ENCODE assay signal across 1 cellular context in genomic region chr19:12495002-12495802, GRCh38.
TF ChIP-seq lines count a peak whose summit lies in the region.

No MANE protein-coding gene starts in this region.

TF ChIP-seq in HepG2, 621 proteins besides CTCF, POLR2A, EP300 and RAD21 (continues in another document):
- TF ChIP-seq, protein P1, sequence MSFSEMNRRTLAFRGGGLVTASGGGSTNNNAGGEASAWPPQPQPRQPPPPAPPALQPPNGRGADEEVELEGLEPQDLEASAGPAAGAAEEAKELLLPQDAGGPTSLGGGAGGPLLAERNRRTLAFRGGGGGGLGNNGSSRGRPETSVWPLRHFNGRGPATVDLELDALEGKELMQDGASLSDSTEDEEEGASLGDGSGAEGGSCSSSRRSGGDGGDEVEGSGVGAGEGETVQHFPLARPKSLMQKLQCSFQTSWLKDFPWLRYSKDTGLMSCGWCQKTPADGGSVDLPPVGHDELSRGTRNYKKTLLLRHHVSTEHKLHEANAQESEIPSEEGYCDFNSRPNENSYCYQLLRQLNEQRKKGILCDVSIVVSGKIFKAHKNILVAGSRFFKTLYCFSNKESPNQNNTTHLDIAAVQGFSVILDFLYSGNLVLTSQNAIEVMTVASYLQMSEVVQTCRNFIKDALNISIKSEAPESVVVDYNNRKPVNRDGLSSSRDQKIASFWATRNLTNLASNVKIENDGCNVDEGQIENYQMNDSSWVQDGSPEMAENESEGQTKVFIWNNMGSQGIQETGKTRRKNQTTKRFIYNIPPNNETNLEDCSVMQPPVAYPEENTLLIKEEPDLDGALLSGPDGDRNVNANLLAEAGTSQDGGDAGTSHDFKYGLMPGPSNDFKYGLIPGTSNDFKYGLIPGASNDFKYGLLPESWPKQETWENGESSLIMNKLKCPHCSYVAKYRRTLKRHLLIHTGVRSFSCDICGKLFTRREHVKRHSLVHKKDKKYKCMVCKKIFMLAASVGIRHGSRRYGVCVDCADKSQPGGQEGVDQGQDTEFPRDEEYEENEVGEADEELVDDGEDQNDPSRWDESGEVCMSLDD (CRISPR knock-in tag; IDR thresholded peaks at IDR 0.05; ENCODE audit: borderline replicate concordance), result no peak
- peak; percentile 78; the same call in 1 of the 2 replicates for TF ChIP-seq RXRB (CRISPR knock-in tag; IDR thresholded peaks at IDR 0.05; ENCODE audit: borderline replicate concordance)
- no peak for TF ChIP-seq ZEB1 (IDR thresholded peaks at IDR 0.05; ENCODE audit: insufficient replicate concordance, low read depth)
- no peak for TF ChIP-seq TCF12 (IDR thresholded peaks at IDR 0.05)
- no peak for TF ChIP-seq TCF12 (CRISPR knock-in tag; IDR thresholded peaks at IDR 0.05)
- TF ChIP-seq FOXP1 (IDR thresholded peaks at IDR 0.05), result no peak
- 0 out of 2 replicates have a peak, but pooled peaks have one; percentile 19 for TF ChIP-seq FOXP1 (CRISPR knock-in tag; IDR thresholded peaks at IDR 0.05)
- TF ChIP-seq KDM5B (CRISPR knock-in tag; IDR thresholded peaks at IDR 0.05; ENCODE audit: borderline replicate concordance), result peak; percentile 83; the same call in 1 of the 2 replicates
- TF ChIP-seq YY1 (IDR thresholded peaks at IDR 0.05; ENCODE audit: insufficient read depth, insufficient replicate concordance, low read depth, low read length), result peak; percentile 65
- TF ChIP-seq CBX1 (IDR thresholded peaks at IDR 0.05; ENCODE audit: low read depth), result peak; percentile 95
- TF ChIP-seq ZNF430 (CRISPR knock-in tag; IDR thresholded peaks at IDR 0.05), result no peak
- peak; percentile 92 for TF ChIP-seq KMT2B (CRISPR knock-in tag; IDR thresholded peaks at IDR 0.05)
- TF ChIP-seq SP4 (CRISPR knock-in tag; IDR thresholded peaks at IDR 0.05), result peak; percentile 92; the same call in 1 of the 2 replicates
- no peak for TF ChIP-seq MAZ (IDR thresholded peaks at IDR 0.05; ENCODE audit: borderline replicate concordance, low read depth, low read length)
- TF ChIP-seq MAZ (CRISPR knock-in tag; IDR thresholded peaks at IDR 0.05; ENCODE audit: low read depth), result peak; percentile 90
- no peak for TF ChIP-seq ZBTB21 (CRISPR knock-in tag; IDR thresholded peaks at IDR 0.05)
- TF ChIP-seq, protein P2, sequence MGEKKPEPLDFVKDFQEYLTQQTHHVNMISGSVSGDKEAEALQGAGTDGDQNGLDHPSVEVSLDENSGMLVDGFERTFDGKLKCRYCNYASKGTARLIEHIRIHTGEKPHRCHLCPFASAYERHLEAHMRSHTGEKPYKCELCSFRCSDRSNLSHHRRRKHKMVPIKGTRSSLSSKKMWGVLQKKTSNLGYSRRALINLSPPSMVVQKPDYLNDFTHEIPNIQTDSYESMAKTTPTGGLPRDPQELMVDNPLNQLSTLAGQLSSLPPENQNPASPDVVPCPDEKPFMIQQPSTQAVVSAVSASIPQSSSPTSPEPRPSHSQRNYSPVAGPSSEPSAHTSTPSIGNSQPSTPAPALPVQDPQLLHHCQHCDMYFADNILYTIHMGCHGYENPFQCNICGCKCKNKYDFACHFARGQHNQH (CRISPR knock-in tag; IDR thresholded peaks at IDR 0.05), result peak; percentile 85; the same call in 1 of the 2 replicates
- no peak for TF ChIP-seq ZNF136 (CRISPR knock-in tag; IDR thresholded peaks at IDR 0.05; ENCODE audit: low read depth)
- no peak; the same call in 1 of the 2 replicates for TF ChIP-seq ZNF546 (CRISPR knock-in tag; conservative IDR thresholded peaks at IDR 0.05)
- peak; percentile 46 for TF ChIP-seq AGO1 (IDR thresholded peaks at IDR 0.05; ENCODE audit: low read depth, low read length, poor library complexity, severe bottlenecking)
- peak; percentile 79 for TF ChIP-seq PHF5A (CRISPR knock-in tag; IDR thresholded peaks at IDR 0.05; ENCODE audit: low read depth, unreplicated experiment)
- peak; percentile 84 for TF ChIP-seq ZNF878 (CRISPR knock-in tag; IDR thresholded peaks at IDR 0.05)
- no peak for TF ChIP-seq KLF13 (CRISPR knock-in tag; IDR thresholded peaks at IDR 0.05)
- no peak for TF ChIP-seq MYNN (CRISPR knock-in tag; IDR thresholded peaks at IDR 0.05; ENCODE audit: low read depth)
- TF ChIP-seq ZNF839 (CRISPR knock-in tag; IDR thresholded peaks at IDR 0.05; ENCODE audit: borderline replicate concordance), result no peak
- TF ChIP-seq ZNF431 (CRISPR knock-in tag; IDR thresholded peaks at IDR 0.05; ENCODE audit: borderline replicate concordance, low read depth), result no peak
- no peak for TF ChIP-seq SMAD9 (CRISPR knock-in tag; IDR thresholded peaks at IDR 0.05)
- TF ChIP-seq ZMYM4 (CRISPR knock-in tag; IDR thresholded peaks at IDR 0.05), result peak; percentile 95
- peak; percentile 58; the same call in 1 of the 2 replicates for TF ChIP-seq RFXAP (CRISPR knock-in tag; IDR thresholded peaks at IDR 0.05; ENCODE audit: borderline replicate concordance)
- no peak for TF ChIP-seq ZNF33A (CRISPR knock-in tag; IDR thresholded peaks at IDR 0.05; ENCODE audit: borderline replicate concordance)
- peak; percentile 77; the same call in 1 of the 2 replicates for TF ChIP-seq CENPBD1 (CRISPR knock-in tag; IDR thresholded peaks at IDR 0.05; ENCODE audit: borderline replicate concordance, low read depth)
- TF ChIP-seq SRSF9 (IDR thresholded peaks at IDR 0.05; ENCODE audit: borderline replicate concordance, insufficient read depth, low read depth, low read length, poor library complexity, severe bottlenecking), result no peak
- TF ChIP-seq PLRG1 (conservative IDR thresholded peaks at IDR 0.05), result no peak
- TF ChIP-seq, protein P3, sequence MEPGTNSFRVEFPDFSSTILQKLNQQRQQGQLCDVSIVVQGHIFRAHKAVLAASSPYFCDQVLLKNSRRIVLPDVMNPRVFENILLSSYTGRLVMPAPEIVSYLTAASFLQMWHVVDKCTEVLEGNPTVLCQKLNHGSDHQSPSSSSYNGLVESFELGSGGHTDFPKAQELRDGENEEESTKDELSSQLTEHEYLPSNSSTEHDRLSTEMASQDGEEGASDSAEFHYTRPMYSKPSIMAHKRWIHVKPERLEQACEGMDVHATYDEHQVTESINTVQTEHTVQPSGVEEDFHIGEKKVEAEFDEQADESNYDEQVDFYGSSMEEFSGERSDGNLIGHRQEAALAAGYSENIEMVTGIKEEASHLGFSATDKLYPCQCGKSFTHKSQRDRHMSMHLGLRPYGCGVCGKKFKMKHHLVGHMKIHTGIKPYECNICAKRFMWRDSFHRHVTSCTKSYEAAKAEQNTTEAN (CRISPR knock-in tag; conservative IDR thresholded peaks at IDR 0.05), result no peak
- no peak for TF ChIP-seq SYNCRIP (IDR thresholded peaks at IDR 0.05; ENCODE audit: insufficient read depth, low read depth, low read length)
- TF ChIP-seq U2AF2 (IDR thresholded peaks at IDR 0.05; ENCODE audit: low read depth, low read length), result no peak
- TF ChIP-seq NFYB (CRISPR knock-in tag; IDR thresholded peaks at IDR 0.05), result peak; percentile 80
- TF ChIP-seq ZZZ3 (CRISPR knock-in tag; IDR thresholded peaks at IDR 0.05; ENCODE audit: borderline replicate concordance), result 0 out of 2 replicates have a peak, but pooled peaks have one; percentile 78
- TF ChIP-seq KLF12 (CRISPR knock-in tag; IDR thresholded peaks at IDR 0.05; ENCODE audit: borderline replicate concordance), result no peak
- no peak for TF ChIP-seq ZNF24 (IDR thresholded peaks at IDR 0.05)
- TF ChIP-seq ZNF556 (CRISPR knock-in tag; IDR thresholded peaks at IDR 0.05; ENCODE audit: borderline replicate concordance), result 0 out of 2 replicates have a peak, but pooled peaks have one; percentile 96
- TF ChIP-seq FLYWCH1 (CRISPR knock-in tag; IDR thresholded peaks at IDR 0.05), result no peak
- no peak for TF ChIP-seq ZNF468 (CRISPR knock-in tag; IDR thresholded peaks at IDR 0.05)
- TF ChIP-seq PRDM4 (CRISPR knock-in tag; IDR thresholded peaks at IDR 0.05; ENCODE audit: borderline replicate concordance), result no peak
- peak; percentile 52 for TF ChIP-seq ARNTL (CRISPR knock-in tag; IDR thresholded peaks at IDR 0.05)
- TF ChIP-seq, protein P4, sequence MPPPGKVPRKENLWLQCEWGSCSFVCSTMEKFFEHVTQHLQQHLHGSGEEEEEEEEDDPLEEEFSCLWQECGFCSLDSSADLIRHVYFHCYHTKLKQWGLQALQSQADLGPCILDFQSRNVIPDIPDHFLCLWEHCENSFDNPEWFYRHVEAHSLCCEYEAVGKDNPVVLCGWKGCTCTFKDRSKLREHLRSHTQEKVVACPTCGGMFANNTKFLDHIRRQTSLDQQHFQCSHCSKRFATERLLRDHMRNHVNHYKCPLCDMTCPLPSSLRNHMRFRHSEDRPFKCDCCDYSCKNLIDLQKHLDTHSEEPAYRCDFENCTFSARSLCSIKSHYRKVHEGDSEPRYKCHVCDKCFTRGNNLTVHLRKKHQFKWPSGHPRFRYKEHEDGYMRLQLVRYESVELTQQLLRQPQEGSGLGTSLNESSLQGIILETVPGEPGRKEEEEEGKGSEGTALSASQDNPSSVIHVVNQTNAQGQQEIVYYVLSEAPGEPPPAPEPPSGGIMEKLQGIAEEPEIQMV (CRISPR knock-in tag; IDR thresholded peaks at IDR 0.05; ENCODE audit: low read depth), result 0 out of 2 replicates have a peak, but pooled peaks have one; percentile 36
- no peak for TF ChIP-seq BRD4 (CRISPR knock-in tag; IDR thresholded peaks at IDR 0.05)
- TF ChIP-seq EEA1 (CRISPR knock-in tag; IDR thresholded peaks at IDR 0.05; ENCODE audit: borderline replicate concordance), result no peak
- no peak; the same call in 1 of the 2 replicates for TF ChIP-seq HOXD1 (CRISPR knock-in tag; IDR thresholded peaks at IDR 0.05)
- no peak for TF ChIP-seq ZNF646 (CRISPR knock-in tag; IDR thresholded peaks at IDR 0.05)
- no peak for TF ChIP-seq THAP8 (CRISPR knock-in tag; IDR thresholded peaks at IDR 0.05; ENCODE audit: borderline replicate concordance)
- peak; percentile 72 for TF ChIP-seq IRF2 (CRISPR knock-in tag; IDR thresholded peaks at IDR 0.05)
- no peak for TF ChIP-seq ZNF562 (CRISPR knock-in tag; IDR thresholded peaks at IDR 0.05; ENCODE audit: borderline replicate concordance)
- 0 out of 2 replicates have a peak, but pooled peaks have one; percentile 54 for TF ChIP-seq NCOA2 (CRISPR knock-in tag; IDR thresholded peaks at IDR 0.05)
- no peak for TF ChIP-seq ZNF101 (CRISPR knock-in tag; IDR thresholded peaks at IDR 0.05; ENCODE audit: borderline replicate concordance, low read depth)
- TF ChIP-seq ZNF563 (CRISPR knock-in tag; IDR thresholded peaks at IDR 0.05), result no peak
- TF ChIP-seq EZH2 (conservative IDR thresholded peaks at IDR 0.05; ENCODE audit: low read depth, low read length), result no peak
